1 cellular context compared by ENCODE assay signal in the genomic region with DNA sequence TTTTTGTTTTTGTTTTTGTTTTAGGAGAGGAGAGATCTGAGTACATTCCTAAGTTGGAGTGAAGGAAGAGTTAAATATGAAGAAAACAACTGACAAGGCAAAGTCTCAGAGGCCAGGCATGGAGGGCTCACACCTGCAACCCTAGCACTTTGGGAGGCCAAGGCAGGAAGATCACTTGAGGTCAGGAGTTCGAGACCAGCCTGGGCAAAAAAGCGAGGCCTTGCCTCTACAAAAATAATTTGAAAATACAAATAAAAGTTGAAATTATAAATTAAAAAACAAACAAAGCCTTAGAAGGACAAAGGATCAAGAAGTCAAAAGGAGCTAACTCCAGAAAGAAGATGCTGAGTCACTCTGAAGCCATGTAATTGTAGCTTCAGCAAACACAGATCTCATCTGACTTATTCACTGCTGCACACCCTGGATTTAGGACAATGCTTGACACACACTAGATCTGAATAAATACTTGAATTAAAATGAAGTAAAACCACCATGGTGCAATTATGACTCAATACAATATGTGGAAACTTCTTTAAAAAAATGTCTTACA.
A peak's percentile ranks its signal among the peaks of the same experiment; 100 is the strongest.
TF ChIP-seq lines count a peak whose summit lies in the region.

No MANE protein-coding gene starts in this region.

TF ChIP-seq in K562, 482 proteins besides CTCF, POLR2A, EP300 and RAD21 (continues in another document):
- TF ChIP-seq, protein P1, sequence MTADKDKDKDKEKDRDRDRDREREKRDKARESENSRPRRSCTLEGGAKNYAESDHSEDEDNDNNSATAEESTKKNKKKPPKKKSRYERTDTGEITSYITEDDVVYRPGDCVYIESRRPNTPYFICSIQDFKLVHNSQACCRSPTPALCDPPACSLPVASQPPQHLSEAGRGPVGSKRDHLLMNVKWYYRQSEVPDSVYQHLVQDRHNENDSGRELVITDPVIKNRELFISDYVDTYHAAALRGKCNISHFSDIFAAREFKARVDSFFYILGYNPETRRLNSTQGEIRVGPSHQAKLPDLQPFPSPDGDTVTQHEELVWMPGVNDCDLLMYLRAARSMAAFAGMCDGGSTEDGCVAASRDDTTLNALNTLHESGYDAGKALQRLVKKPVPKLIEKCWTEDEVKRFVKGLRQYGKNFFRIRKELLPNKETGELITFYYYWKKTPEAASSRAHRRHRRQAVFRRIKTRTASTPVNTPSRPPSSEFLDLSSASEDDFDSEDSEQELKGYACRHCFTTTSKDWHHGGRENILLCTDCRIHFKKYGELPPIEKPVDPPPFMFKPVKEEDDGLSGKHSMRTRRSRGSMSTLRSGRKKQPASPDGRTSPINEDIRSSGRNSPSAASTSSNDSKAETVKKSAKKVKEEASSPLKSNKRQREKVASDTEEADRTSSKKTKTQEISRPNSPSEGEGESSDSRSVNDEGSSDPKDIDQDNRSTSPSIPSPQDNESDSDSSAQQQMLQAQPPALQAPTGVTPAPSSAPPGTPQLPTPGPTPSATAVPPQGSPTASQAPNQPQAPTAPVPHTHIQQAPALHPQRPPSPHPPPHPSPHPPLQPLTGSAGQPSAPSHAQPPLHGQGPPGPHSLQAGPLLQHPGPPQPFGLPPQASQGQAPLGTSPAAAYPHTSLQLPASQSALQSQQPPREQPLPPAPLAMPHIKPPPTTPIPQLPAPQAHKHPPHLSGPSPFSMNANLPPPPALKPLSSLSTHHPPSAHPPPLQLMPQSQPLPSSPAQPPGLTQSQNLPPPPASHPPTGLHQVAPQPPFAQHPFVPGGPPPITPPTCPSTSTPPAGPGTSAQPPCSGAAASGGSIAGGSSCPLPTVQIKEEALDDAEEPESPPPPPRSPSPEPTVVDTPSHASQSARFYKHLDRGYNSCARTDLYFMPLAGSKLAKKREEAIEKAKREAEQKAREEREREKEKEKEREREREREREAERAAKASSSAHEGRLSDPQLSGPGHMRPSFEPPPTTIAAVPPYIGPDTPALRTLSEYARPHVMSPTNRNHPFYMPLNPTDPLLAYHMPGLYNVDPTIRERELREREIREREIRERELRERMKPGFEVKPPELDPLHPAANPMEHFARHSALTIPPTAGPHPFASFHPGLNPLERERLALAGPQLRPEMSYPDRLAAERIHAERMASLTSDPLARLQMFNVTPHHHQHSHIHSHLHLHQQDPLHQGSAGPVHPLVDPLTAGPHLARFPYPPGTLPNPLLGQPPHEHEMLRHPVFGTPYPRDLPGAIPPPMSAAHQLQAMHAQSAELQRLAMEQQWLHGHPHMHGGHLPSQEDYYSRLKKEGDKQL (CRISPR knock-in tag; IDR thresholded peaks at IDR 0.05; ENCODE audit: borderline replicate concordance), result no peak
- TF ChIP-seq ERF (CRISPR knock-in tag; IDR thresholded peaks at IDR 0.05) (no peak), CEBPG (CRISPR knock-in tag; IDR thresholded peaks at IDR 0.05) (no peak), CEBPG (tag; conservative IDR thresholded peaks at IDR 0.05 in 1 of 2, IDR thresholded peaks at IDR 0.05 in 1 of 2) (peak in 1 of 2 experiments; percentile 48; a peak in 2 of 4 replicates), ZNF785 (CRISPR knock-in tag; IDR thresholded peaks at IDR 0.05) (no peak), SRF (CRISPR knock-in tag; IDR thresholded peaks at IDR 0.05) (peak in 1 of 2 experiments; percentile 62; a peak in 1 of 4 replicates), SMARCA5 (IDR thresholded peaks at IDR 0.05) (no peak), SAP30 (IDR thresholded peaks at IDR 0.05; ENCODE audit: borderline replicate concordance, insufficient read depth, low read depth, low read length, poor library complexity, severe bottlenecking) (no peak), HOXB6 (CRISPR knock-in tag; IDR thresholded peaks at IDR 0.05; ENCODE audit: borderline replicate concordance) (no peak), ZNF644 (tag; IDR thresholded peaks at IDR 0.05; ENCODE audit: low read depth) (0 out of 2 replicates have a peak, but pooled peaks have one; percentile 34), ZKSCAN1 (IDR thresholded peaks at IDR 0.05; ENCODE audit: low read depth, low read length) (no peak), SMARCA4 (IDR thresholded peaks at IDR 0.05) (peak; percentile 78), RCOR1 (IDR thresholded peaks at IDR 0.05; ENCODE audit: borderline replicate concordance in 1 of 2, low read depth in 2 of 2, low read length in 2 of 2) (peak in 1 of 2 experiments; percentile 12; a peak in 1 of 4 replicates), XRCC3 (IDR thresholded peaks at IDR 0.05) (no peak), C11orf30 (IDR thresholded peaks at IDR 0.05; ENCODE audit: low read depth) (peak; percentile 97), ZNF124 (CRISPR knock-in tag; IDR thresholded peaks at IDR 0.05) (no peak), ARID2 (IDR thresholded peaks at IDR 0.05) (no peak), TAL1 (IDR thresholded peaks at IDR 0.05) (0 out of 2 replicates have a peak, but pooled peaks have one; percentile 5), EHMT2 (IDR thresholded peaks at IDR 0.05) (no peak), FOSL1 (tag; conservative IDR thresholded peaks at IDR 0.05) (peak; percentile 43; the same call in 1 of the 2 replicates), NCOA2 (IDR thresholded peaks at IDR 0.05; ENCODE audit: partially characterized antibody in 2 of 2) (peak in 1 of 2 experiments; percentile 31), MAZ (CRISPR knock-in tag; conservative IDR thresholded peaks at IDR 0.05 in 1 of 2, IDR thresholded peaks at IDR 0.05 in 1 of 2) (no peak), NR4A1 (CRISPR knock-in tag; IDR thresholded peaks at IDR 0.05) (no peak), NR4A1 (tag; IDR thresholded peaks at IDR 0.05) (0 out of 2 replicates have a peak, but pooled peaks have one; percentile 48), EP400 (IDR thresholded peaks at IDR 0.05) (peak; percentile 52), NFE2L1 (tag; IDR thresholded peaks at IDR 0.05; ENCODE audit: borderline replicate concordance, low read depth) (peak; percentile 96), POLR2G (IDR thresholded peaks at IDR 0.05; ENCODE audit: low read depth, low read length) (0 out of 2 replicates have a peak, but pooled peaks have one; percentile 7), TBL1XR1 (IDR thresholded peaks at IDR 0.05; ENCODE audit: low read length in 2 of 2) (no peak), MAFG (tag; conservative IDR thresholded peaks at IDR 0.05) (peak; percentile 99), FOXA3 (CRISPR knock-in tag; conservative IDR thresholded peaks at IDR 0.05 in 1 of 2, IDR thresholded peaks at IDR 0.05 in 1 of 2) (peak in 1 of 2 experiments; percentile 55; a peak in 2 of 4 replicates)
- TF ChIP-seq, protein P2, sequence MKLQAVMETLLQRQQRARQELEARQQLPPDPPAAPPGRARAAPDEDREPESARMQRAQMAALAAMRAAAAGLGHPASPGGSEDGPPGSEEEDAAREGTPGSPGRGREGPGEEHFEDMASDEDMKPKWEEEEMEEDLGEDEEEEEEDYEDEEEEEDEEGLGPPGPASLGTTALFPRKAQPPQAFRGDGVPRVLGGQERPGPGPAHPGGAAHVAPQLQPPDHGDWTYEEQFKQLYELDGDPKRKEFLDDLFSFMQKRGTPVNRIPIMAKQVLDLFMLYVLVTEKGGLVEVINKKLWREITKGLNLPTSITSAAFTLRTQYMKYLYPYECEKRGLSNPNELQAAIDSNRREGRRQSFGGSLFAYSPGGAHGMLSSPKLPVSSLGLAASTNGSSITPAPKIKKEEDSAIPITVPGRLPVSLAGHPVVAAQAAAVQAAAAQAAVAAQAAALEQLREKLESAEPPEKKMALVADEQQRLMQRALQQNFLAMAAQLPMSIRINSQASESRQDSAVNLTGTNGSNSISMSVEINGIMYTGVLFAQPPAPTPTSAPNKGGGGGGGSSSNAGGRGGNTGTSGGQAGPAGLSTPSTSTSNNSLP (IDR thresholded peaks at IDR 0.05; ENCODE audit: borderline replicate concordance, low read depth, low read length), result peak; percentile 73; the same call in 1 of the 2 replicates
- TF ChIP-seq, protein P3, sequence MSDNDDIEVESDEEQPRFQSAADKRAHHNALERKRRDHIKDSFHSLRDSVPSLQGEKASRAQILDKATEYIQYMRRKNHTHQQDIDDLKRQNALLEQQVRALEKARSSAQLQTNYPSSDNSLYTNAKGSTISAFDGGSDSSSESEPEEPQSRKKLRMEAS (CRISPR knock-in tag; IDR thresholded peaks at IDR 0.05), result no peak
- TF ChIP-seq, protein P4, sequence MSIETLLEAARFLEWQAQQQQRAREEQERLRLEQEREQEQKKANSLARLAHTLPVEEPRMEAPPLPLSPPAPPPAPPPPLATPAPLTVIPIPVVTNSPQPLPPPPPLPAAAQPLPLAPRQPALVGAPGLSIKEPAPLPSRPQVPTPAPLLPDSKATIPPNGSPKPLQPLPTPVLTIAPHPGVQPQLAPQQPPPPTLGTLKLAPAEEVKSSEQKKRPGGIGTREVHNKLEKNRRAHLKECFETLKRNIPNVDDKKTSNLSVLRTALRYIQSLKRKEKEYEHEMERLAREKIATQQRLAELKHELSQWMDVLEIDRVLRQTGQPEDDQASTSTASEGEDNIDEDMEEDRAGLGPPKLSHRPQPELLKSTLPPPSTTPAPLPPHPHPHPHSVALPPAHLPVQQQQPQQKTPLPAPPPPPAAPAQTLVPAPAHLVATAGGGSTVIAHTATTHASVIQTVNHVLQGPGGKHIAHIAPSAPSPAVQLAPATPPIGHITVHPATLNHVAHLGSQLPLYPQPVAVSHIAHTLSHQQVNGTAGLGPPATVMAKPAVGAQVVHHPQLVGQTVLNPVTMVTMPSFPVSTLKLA (conservative IDR thresholded peaks at IDR 0.05), result peak in 1 of 2 experiments; percentile 30; a peak in 2 of 4 replicates
- TF ChIP-seq, protein P5, sequence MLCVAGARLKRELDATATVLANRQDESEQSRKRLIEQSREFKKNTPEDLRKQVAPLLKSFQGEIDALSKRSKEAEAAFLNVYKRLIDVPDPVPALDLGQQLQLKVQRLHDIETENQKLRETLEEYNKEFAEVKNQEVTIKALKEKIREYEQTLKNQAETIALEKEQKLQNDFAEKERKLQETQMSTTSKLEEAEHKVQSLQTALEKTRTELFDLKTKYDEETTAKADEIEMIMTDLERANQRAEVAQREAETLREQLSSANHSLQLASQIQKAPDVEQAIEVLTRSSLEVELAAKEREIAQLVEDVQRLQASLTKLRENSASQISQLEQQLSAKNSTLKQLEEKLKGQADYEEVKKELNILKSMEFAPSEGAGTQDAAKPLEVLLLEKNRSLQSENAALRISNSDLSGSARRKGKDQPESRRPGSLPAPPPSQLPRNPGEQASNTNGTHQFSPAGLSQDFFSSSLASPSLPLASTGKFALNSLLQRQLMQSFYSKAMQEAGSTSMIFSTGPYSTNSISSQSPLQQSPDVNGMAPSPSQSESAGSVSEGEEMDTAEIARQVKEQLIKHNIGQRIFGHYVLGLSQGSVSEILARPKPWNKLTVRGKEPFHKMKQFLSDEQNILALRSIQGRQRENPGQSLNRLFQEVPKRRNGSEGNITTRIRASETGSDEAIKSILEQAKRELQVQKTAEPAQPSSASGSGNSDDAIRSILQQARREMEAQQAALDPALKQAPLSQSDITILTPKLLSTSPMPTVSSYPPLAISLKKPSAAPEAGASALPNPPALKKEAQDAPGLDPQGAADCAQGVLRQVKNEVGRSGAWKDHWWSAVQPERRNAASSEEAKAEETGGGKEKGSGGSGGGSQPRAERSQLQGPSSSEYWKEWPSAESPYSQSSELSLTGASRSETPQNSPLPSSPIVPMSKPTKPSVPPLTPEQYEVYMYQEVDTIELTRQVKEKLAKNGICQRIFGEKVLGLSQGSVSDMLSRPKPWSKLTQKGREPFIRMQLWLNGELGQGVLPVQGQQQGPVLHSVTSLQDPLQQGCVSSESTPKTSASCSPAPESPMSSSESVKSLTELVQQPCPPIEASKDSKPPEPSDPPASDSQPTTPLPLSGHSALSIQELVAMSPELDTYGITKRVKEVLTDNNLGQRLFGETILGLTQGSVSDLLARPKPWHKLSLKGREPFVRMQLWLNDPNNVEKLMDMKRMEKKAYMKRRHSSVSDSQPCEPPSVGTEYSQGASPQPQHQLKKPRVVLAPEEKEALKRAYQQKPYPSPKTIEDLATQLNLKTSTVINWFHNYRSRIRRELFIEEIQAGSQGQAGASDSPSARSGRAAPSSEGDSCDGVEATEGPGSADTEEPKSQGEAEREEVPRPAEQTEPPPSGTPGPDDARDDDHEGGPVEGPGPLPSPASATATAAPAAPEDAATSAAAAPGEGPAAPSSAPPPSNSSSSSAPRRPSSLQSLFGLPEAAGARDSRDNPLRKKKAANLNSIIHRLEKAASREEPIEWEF (CRISPR knock-in tag; IDR thresholded peaks at IDR 0.05), result 0 out of 2 replicates have a peak, but pooled peaks have one; percentile 71
- TF ChIP-seq, protein P6, sequence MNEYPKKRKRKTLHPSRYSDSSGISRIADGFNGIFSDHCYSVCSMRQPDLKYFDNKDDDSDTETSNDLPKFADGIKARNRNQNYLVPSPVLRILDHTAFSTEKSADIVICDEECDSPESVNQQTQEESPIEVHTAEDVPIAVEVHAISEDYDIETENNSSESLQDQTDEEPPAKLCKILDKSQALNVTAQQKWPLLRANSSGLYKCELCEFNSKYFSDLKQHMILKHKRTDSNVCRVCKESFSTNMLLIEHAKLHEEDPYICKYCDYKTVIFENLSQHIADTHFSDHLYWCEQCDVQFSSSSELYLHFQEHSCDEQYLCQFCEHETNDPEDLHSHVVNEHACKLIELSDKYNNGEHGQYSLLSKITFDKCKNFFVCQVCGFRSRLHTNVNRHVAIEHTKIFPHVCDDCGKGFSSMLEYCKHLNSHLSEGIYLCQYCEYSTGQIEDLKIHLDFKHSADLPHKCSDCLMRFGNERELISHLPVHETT (CRISPR knock-in tag; conservative IDR thresholded peaks at IDR 0.05 in 1 of 2, IDR thresholded peaks at IDR 0.05 in 1 of 2), result peak in 1 of 2 experiments; percentile 70; a peak in 1 of 4 replicates
